26 cellular contexts compared by ENCODE assay signal in genomic region chr4:110009526-110009925, GRCh38.
"Had no signal": no experiment of that assay in that cellular context is flagged by ENCODE, and none has a peak within 500 bp of the region (broad histone marks: within the 10 kb centered on the region; RNA-seq: fewer than 3 reads in every experiment).

No MANE protein-coding gene starts in this region.

- FAIRE-seq: endometrium, kidney had no signal

- H3K9me3 ChIP-seq: gastrocnemius medialis, heart left ventricle, left ventricle myocardium inferior, mucosa of descending colon, prostate gland, right atrium auricular region had no signal

- H3K4me1 ChIP-seq: gastrocnemius medialis, prostate gland, right atrium auricular region had no signal

- H3K27me3 ChIP-seq: brain microvascular endothelial cell, gastrocnemius medialis, heart left ventricle, neural progenitor cell, right atrium auricular region had no signal

- H3K4me2 ChIP-seq: neural progenitor cell had no signal

- H3K4me3 Mint-ChIP-seq: naive B cell; neural progenitor cell; stimulated activated naive CD8-positive, alpha-beta T cell treated with anti-CD3 and anti-CD28 coated beads, Interleukin-15, amount 100 ng/mL, for 72 hours; type B pancreatic cell had no signal

- H3K4me3 ChIP-seq: coronary artery, gastrocnemius medialis, heart left ventricle, left ventricle myocardium inferior, mucosa of descending colon, neural progenitor cell, prostate gland, right atrium auricular region, skin epidermis had no signal

- H3K4me1 Mint-ChIP-seq: naive B cell had no signal

- DNase-seq: activated CD4-positive, alpha-beta T cell treated with anti-CD3 and anti-CD28 coated beads, Interleukin-2, amount 50 U/mL, for 1 hour; activated CD8-positive, alpha-beta memory T cell treated with anti-CD3 and anti-CD28 coated beads for 24 hours; activated CD8-positive, alpha-beta memory T cell treated with anti-CD3 and anti-CD28 coated beads, Interleukin-2, amount 50 U/mL, for 48 hours; activated effector memory CD4-positive, alpha-beta T cell treated with anti-CD3 and anti-CD28 coated beads, Interleukin-2, amount 50 U/mL, for 16 hours; activated naive CD4-positive, alpha-beta T cell treated with anti-CD3 and anti-CD28 coated beads, Interleukin-2, amount 50 U/mL, for 16 hours; activated T-cell treated with anti-CD3 and anti-CD28 coated beads, Interleukin-2, amount 50 U/mL, for 48 hours; aorta; brain microvascular endothelial cell; gastrocnemius medialis; heart left ventricle; kidney; left ventricle myocardium inferior; mesenchymal stem cell; mucosa of descending colon; naive B cell; stimulated activated CD4-positive, alpha-beta T cell treated with anti-CD3 and anti-CD28 coated beads, Interleukin-15, amount 100 ng/mL, for 24 hours; stimulated activated CD4-positive, alpha-beta T cell treated with anti-CD3 and anti-CD28 coated beads, Interleukin-2, amount 100 ng/mL, for 48 hours; stimulated activated naive CD8-positive, alpha-beta T cell treated with anti-CD3 and anti-CD28 coated beads, Interleukin-15, amount 100 ng/mL, for 72 hours had no signal

- H3K27ac Mint-ChIP-seq: naive B cell, neural progenitor cell, type B pancreatic cell had no signal

- H3K9ac ChIP-seq: neural progenitor cell had no signal

- H3K27me3 Mint-ChIP-seq: type B pancreatic cell had no signal

- H3K27ac ChIP-seq: brain microvascular endothelial cell, coronary artery, gastrocnemius medialis, heart left ventricle, left ventricle myocardium inferior, neural progenitor cell, prostate gland, right atrium auricular region, skin epidermis had no signal

- H3K36me3 ChIP-seq: brain microvascular endothelial cell, heart left ventricle, neural progenitor cell, prostate gland, right atrium auricular region had no signal

- H2AFZ ChIP-seq: neural progenitor cell had no signal

- ATAC-seq: activated CD4-positive, CD25-positive, alpha-beta regulatory T cell treated with anti-CD3 and anti-CD28 coated beads, Interleukin-2, amount 50 U/mL, for 24 hours; gastrocnemius medialis; heart left ventricle; mucosa of descending colon; stimulated activated naive CD8-positive, alpha-beta T cell treated with anti-CD3 and anti-CD28 coated beads, Interleukin-15, amount 100 ng/mL, for 72 hours had no signal

- H3K9me3 Mint-ChIP-seq: naive B cell; neural progenitor cell; stimulated activated naive CD8-positive, alpha-beta T cell treated with anti-CD3 and anti-CD28 coated beads, Interleukin-15, amount 100 ng/mL, for 72 hours; type B pancreatic cell had no signal

- H3K36me3 Mint-ChIP-seq: naive B cell, neural progenitor cell, type B pancreatic cell had no signal
